ENCODE assay signal across 1 cellular context in genomic region chr7:86846494-86847190, GRCh38.
TF ChIP-seq lines count a peak whose summit lies in the region.

No MANE protein-coding gene starts in this region.

TF ChIP-seq in HepG2, 621 proteins besides CTCF, POLR2A, EP300 and RAD21 (continued from another document):
- peak; percentile 91 for TF ChIP-seq RERE (CRISPR knock-in tag; IDR thresholded peaks at IDR 0.05; ENCODE audit: low read depth)
- TF ChIP-seq NCOR1 (IDR thresholded peaks at IDR 0.05; ENCODE audit: borderline replicate concordance, low read length): peak; percentile 46; the same call in 1 of the 2 replicates
- no peak for TF ChIP-seq ONECUT2 (CRISPR knock-in tag; IDR thresholded peaks at IDR 0.05)
- TF ChIP-seq, protein P1, sequence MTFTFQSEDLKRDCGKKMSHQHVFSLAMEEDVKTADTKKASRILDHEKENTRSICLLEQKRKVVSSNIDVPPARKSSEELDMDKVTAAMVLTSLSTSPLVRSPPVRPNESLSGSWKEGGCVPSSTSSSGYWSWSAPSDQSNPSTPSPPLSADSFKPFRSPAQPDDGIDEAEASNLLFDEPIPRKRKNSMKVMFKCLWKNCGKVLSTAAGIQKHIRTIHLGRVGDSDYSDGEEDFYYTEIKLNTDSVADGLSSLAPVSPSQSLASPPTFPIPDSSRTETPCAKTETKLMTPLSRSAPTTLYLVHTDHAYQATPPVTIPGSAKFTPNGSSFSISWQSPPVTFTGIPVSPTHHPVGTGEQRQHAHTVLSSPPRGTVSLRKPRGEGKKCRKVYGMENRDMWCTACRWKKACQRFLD (CRISPR knock-in tag; IDR thresholded peaks at IDR 0.05; ENCODE audit: borderline replicate concordance): no peak
- TF ChIP-seq, protein P2, sequence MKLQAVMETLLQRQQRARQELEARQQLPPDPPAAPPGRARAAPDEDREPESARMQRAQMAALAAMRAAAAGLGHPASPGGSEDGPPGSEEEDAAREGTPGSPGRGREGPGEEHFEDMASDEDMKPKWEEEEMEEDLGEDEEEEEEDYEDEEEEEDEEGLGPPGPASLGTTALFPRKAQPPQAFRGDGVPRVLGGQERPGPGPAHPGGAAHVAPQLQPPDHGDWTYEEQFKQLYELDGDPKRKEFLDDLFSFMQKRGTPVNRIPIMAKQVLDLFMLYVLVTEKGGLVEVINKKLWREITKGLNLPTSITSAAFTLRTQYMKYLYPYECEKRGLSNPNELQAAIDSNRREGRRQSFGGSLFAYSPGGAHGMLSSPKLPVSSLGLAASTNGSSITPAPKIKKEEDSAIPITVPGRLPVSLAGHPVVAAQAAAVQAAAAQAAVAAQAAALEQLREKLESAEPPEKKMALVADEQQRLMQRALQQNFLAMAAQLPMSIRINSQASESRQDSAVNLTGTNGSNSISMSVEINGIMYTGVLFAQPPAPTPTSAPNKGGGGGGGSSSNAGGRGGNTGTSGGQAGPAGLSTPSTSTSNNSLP (IDR thresholded peaks at IDR 0.05; ENCODE audit: low read depth, low read length): peak; percentile 81
- TF ChIP-seq ZNF646 (CRISPR knock-in tag; IDR thresholded peaks at IDR 0.05): no peak; the same call in 1 of the 2 replicates
- peak; percentile 82 for TF ChIP-seq TFAP4 (IDR thresholded peaks at IDR 0.05; ENCODE audit: borderline replicate concordance, low read depth)
- TF ChIP-seq, protein P3, sequence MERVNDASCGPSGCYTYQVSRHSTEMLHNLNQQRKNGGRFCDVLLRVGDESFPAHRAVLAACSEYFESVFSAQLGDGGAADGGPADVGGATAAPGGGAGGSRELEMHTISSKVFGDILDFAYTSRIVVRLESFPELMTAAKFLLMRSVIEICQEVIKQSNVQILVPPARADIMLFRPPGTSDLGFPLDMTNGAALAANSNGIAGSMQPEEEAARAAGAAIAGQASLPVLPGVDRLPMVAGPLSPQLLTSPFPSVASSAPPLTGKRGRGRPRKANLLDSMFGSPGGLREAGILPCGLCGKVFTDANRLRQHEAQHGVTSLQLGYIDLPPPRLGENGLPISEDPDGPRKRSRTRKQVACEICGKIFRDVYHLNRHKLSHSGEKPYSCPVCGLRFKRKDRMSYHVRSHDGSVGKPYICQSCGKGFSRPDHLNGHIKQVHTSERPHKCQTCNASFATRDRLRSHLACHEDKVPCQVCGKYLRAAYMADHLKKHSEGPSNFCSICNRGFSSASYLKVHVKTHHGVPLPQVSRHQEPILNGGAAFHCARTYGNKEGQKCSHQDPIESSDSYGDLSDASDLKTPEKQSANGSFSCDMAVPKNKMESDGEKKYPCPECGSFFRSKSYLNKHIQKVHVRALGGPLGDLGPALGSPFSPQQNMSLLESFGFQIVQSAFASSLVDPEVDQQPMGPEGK (CRISPR knock-in tag; IDR thresholded peaks at IDR 0.05): peak; percentile 22; the same call in 1 of the 2 replicates
- TF ChIP-seq ZNF451 (CRISPR knock-in tag; IDR thresholded peaks at IDR 0.05): no peak
- no peak for TF ChIP-seq TERF1 (CRISPR knock-in tag; IDR thresholded peaks at IDR 0.05)
- peak; percentile 73; the same call in 1 of the 2 replicates for TF ChIP-seq ZMAT3 (CRISPR knock-in tag; conservative IDR thresholded peaks at IDR 0.05)
- no peak for TF ChIP-seq SCMH1 (CRISPR knock-in tag; IDR thresholded peaks at IDR 0.05; ENCODE audit: borderline replicate concordance)
- TF ChIP-seq, protein P4, sequence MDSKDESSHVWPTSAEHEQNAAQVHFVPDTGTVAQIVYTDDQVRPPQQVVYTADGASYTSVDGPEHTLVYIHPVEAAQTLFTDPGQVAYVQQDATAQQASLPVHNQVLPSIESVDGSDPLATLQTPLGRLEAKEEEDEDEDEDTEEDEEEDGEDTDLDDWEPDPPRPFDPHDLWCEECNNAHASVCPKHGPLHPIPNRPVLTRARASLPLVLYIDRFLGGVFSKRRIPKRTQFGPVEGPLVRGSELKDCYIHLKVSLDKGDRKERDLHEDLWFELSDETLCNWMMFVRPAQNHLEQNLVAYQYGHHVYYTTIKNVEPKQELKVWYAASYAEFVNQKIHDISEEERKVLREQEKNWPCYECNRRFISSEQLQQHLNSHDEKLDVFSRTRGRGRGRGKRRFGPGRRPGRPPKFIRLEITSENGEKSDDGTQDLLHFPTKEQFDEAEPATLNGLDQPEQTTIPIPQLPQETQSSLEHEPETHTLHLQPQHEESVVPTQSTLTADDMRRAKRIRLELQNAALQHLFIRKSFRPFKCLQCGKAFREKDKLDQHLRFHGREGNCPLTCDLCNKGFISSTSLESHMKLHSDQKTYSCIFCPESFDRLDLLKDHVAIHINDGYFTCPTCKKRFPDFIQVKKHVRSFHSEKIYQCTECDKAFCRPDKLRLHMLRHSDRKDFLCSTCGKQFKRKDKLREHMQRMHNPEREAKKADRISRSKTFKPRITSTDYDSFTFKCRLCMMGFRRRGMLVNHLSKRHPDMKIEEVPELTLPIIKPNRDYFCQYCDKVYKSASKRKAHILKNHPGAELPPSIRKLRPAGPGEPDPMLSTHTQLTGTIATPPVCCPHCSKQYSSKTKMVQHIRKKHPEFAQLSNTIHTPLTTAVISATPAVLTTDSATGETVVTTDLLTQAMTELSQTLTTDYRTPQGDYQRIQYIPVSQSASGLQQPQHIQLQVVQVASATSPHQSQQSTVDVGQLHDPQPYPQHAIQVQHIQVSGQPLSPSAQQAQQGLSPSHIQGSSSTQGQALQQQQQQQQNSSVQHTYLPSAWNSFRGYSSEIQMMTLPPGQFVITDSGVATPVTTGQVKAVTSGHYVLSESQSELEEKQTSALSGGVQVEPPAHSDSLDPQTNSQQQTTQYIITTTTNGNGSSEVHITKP (CRISPR knock-in tag; IDR thresholded peaks at IDR 0.05; ENCODE audit: low read depth): peak; percentile 74; the same call in 1 of the 2 replicates
- no peak for TF ChIP-seq SRSF9 (IDR thresholded peaks at IDR 0.05; ENCODE audit: borderline replicate concordance, insufficient read depth, low read depth, low read length, poor library complexity, severe bottlenecking)
- TF ChIP-seq ZFP82 (CRISPR knock-in tag; IDR thresholded peaks at IDR 0.05; ENCODE audit: borderline replicate concordance): no peak
- TF ChIP-seq SMAD3 (CRISPR knock-in tag; IDR thresholded peaks at IDR 0.05): peak; percentile 94
- TF ChIP-seq RELA (CRISPR knock-in tag; IDR thresholded peaks at IDR 0.05): no peak
- no peak for TF ChIP-seq SMC3 (IDR thresholded peaks at IDR 0.05; ENCODE audit: low read length)
